ENCODE assay signal across 8 cellular contexts in the genomic region with DNA sequence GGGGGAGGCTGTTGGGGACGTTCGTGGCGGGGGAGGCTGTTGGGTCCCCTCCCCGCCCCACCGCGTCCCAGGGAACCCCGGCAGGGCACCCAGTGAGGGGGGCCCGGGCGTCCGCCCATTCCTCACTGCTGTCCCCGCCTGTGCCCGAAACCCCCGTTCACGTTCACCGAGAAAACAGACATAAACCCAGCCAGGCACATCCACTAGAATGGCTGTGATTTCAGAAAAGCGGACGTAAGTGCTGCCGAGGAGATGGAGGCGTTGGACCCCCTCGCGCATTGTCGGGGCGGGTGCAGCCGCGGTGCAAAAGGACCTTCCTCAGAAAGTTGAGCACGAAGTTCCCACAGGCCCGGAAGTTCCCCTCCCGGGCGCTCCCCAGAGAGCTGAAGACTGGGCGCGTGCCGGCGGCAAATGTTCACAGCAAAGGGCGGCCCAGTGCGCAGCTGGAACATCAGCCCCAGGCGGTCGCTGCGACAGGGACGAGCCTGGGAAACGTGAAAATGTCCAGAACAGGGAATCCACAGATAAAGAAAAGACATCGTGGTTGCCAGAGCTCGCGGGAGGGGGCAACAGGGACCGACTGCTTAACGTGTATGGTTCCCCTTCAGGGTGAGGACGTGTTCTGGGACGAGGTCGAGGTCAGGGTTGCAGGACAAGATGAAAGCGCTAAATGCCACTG.
A peak's percentile ranks its signal among the peaks of the same experiment; 100 is the strongest.
DNase-seq lines count a peak whose midpoint lies in the region; TF ChIP-seq lines count a peak whose summit lies in the region.

No MANE protein-coding gene starts in this region.

- peaks cover 8% of the 10 kb centered on the region for H3K27me3 ChIP-seq in neuron (ENCODE audit: insufficient read depth, low read length)

- peaks cover 5% of the 10 kb centered on the region for H3K4me1 ChIP-seq in neuron (ENCODE audit: insufficient read depth, low read length)

- H3K36me3 ChIP-seq in SK-N-MC (ENCODE audit: insufficient read depth, low read length): peaks cover 11% of the 10 kb centered on the region
- H3K36me3 ChIP-seq in neuron (ENCODE audit: insufficient read depth, low read length): no peaks in the 10 kb centered on the region

- H3K9me3 ChIP-seq in SK-N-MC (ENCODE audit: low read depth, low read length) (no peaks in the 10 kb centered on the region), neuron (ENCODE audit: low read length) (no peaks in the 10 kb centered on the region)

- H3K4me3 ChIP-seq in SK-N-MC (peak overlapping the region; percentile 93), epithelial cell of esophagus (ENCODE audit: low read length) (peak overlapping the region; percentile 43), neuron (ENCODE audit: low read length) (peak overlapping the region; percentile 51)

- peak overlapping the region; percentile 91 for H3K9ac ChIP-seq in SK-N-MC (ENCODE audit: insufficient read length)

- DNase-seq in activated CD4-positive, alpha-beta T cell treated with anti-CD3 and anti-CD28 coated beads for 48 hours: peak; percentile 32
- no peak for DNase-seq in activated CD4-positive, alpha-beta T cell treated with anti-CD3 and anti-CD28 coated beads for 4 hours
- DNase-seq in SK-N-MC (ENCODE audit: low read depth, low spot score) (no peak), epithelial cell of esophagus (ENCODE audit: low read depth) (no peak), NCI-H146 treated with DMSO at 0.1 percent for 48 hours (lab: John Stamatoyannopoulos, UW; ENCODE audit: unreplicated experiment) (no peak), superior temporal gyrus (ENCODE audit: extremely low spot score) (no peak), HK-2 (ENCODE audit: unreplicated experiment) (no peak)

- H2AFZ ChIP-seq in neuron (ENCODE audit: low read depth, low read length): peak overlapping the region; percentile 22

- H3K27ac ChIP-seq in SK-N-MC: peak overlapping the region; percentile 92

- no peak for TF ChIP-seq CTCF in epithelial cell of esophagus (IDR thresholded peaks at IDR 0.05; ENCODE audit: insufficient read depth, low read depth, low read length, missing control alignments)

Comparison
In these comparisons a context has a peak if more than half of its experiments do, and no peak if none do; other contexts are left out.
1. H3K4me3 ChIP-seq: peak in every context shown above with its lines; median percentile 93 in SK-N-MC; 51 in neuron; 43 in epithelial cell of esophagus.